13 cellular contexts compared by ENCODE assay signal in genomic region chr15:63243101-63243500, GRCh38. TPM values are rescaled to one million over a fixed set of nuclear protein-coding genes. Genes with fewer than 3 reads are reported as not detected.
DNase-seq lines count a peak whose midpoint lies in the region; ATAC-seq and TF ChIP-seq lines count a peak whose summit lies in the region.
"Had no signal": no experiment of that assay in that cellular context is flagged by ENCODE, and none has a peak within 500 bp of the region (broad histone marks: within the 10 kb centered on the region; RNA-seq: fewer than 3 reads in every experiment).

No MANE protein-coding gene starts in this region.

- H3K9me3 ChIP-seq in MG63 (peaks cover 5% of the 10 kb centered on the region; the same call in 1 of the 2 replicates), osteoblast (ENCODE audit: low read depth, low read length) (no peaks in the 10 kb centered on the region)

- H3K4me3 ChIP-seq in MG63 (no peak overlapping the region), fibroblast of villous mesenchyme (ENCODE audit: low read depth, low read length) (no peak overlapping the region), osteoblast (ENCODE audit: insufficient read depth, low read length) (no peak overlapping the region)
- H3K4me3 ChIP-seq: coronary artery had no signal

- no peak for ATAC-seq in GM21825 (IDR thresholded peaks at IDR 0.05; ENCODE audit: unreplicated experiment)
- no peak for ATAC-seq in HG03442 (IDR thresholded peaks at IDR 0.05; ENCODE audit: unreplicated experiment)
- ATAC-seq: left colon had no signal

- H2AFZ ChIP-seq in osteoblast (ENCODE audit: low read length): no peak overlapping the region

- H4K20me1 ChIP-seq in osteoblast (ENCODE audit: insufficient read depth, low read length): no peaks in the 10 kb centered on the region

- peaks cover 58% of the 10 kb centered on the region for H3K4me1 ChIP-seq in osteoblast (ENCODE audit: insufficient read depth, low read length)

- DNase-seq in AG09319 (ENCODE audit: extremely low read depth, low read depth) (peak; percentile 64), MG63 (peak; percentile 66), fibroblast of villous mesenchyme (ENCODE audit: low read depth) (peak; percentile 76), osteoblast (ENCODE audit: insufficient read length, low spot score, missing footprints) (no peak), occipital lobe (lab: John Stamatoyannopoulos, UW) (no peak), NCI-H2196 treated with DMSO at 0.1 percent for 48 hours (lab: John Stamatoyannopoulos, UW; ENCODE audit: unreplicated experiment) (no peak)
- DNase-seq: activated CD4-positive, alpha-beta T cell treated with anti-CD3 and anti-CD28 coated beads, Interleukin-2, amount 10 ng/mL, durations not matched to agents 7 days and 5 days; activated naive CD4-positive, alpha-beta T cell; left colon; stimulated activated CD4-positive, alpha-beta T cell treated with anti-CD3 and anti-CD28 coated beads, Interleukin-15, amount 100 ng/mL, for 24 hours had no signal

- TF ChIP-seq CTCF in AG09319 (IDR thresholded peaks at IDR 0.05; ENCODE audit: low read depth, low read length) (peak; percentile 13), fibroblast of villous mesenchyme (IDR thresholded peaks at IDR 0.05; ENCODE audit: insufficient read depth, low read depth, low read length) (peak; percentile 30), osteoblast (IDR thresholded peaks at IDR 0.05; ENCODE audit: extremely low read depth, low read depth, low read length) (no peak)

- H3K36me3 ChIP-seq in MG63: peaks cover 8% of the 10 kb centered on the region; the same call in 1 of the 2 replicates
- H3K36me3 ChIP-seq in osteoblast (ENCODE audit: insufficient read depth, low read length): peaks cover 16% of the 10 kb centered on the region

- no peaks in the 10 kb centered on the region for H3K27me3 ChIP-seq in MG63
- H3K27me3 ChIP-seq in osteoblast (ENCODE audit: insufficient read depth, low read length): no peaks in the 10 kb centered on the region

- peaks cover 39% of the 10 kb centered on the region for H3K79me2 ChIP-seq in osteoblast (ENCODE audit: insufficient read depth, low read length)

- H3K27ac ChIP-seq in osteoblast (ENCODE audit: low read depth, low read length): peak overlapping the region; percentile 72

- H3K4me2 ChIP-seq in osteoblast (ENCODE audit: insufficient read depth, low read length): no peak overlapping the region

RNA-seq across cellular contexts. Expression of gene APH1B, which starts 34.3 kb away (rescaled TPM):
- 0.84 and 5.2 TPM in 2 replicates for total RNA-seq in MG63 (2014; rRNA removed; shearing (Covaris generic); ENCODE audit: low replicate concordance)
- total RNA-seq in fibroblast of villous mesenchyme: 14.5 and 19.9 TPM in 2 replicates
- 17.7 and 21.8 TPM in 2 replicates for total RNA-seq in osteoblast
- total RNA-seq in occipital lobe: 30.6 TPM

RNA-seq across cellular contexts. Expression of gene RAB8B, which starts 53.7 kb away (rescaled TPM):
- total RNA-seq in MG63 (2014; rRNA removed; shearing (Covaris generic); ENCODE audit: low replicate concordance): 14.4 and 16.0 TPM in 2 replicates
- 71.5 and 97.2 TPM in 2 replicates for total RNA-seq in fibroblast of villous mesenchyme
- total RNA-seq in osteoblast: 55.7 and 57.5 TPM in 2 replicates
- 134 TPM for total RNA-seq in occipital lobe

Comparison
In these comparisons a context has a peak if more than half of its experiments do, and no peak if none do; other contexts are left out.
1. DNase-seq: peak in AG09319 (single experiment), MG63 (single experiment) and fibroblast of villous mesenchyme (single experiment); none in osteoblast (single experiment), occipital lobe (single experiment) and NCI-H2196 treated with DMSO at 0.1 percent for 48 hours (single experiment).